9 cellular contexts compared by ENCODE assay signal in genomic region chr12:108313236-108313608, GRCh38. TPM values are rescaled to one million over a fixed set of nuclear protein-coding genes. Genes with fewer than 3 reads are reported as not detected.
A peak's percentile ranks its signal among the peaks of the same experiment; 100 is the strongest.
DNase-seq lines count a peak whose midpoint lies in the region; ATAC-seq and TF ChIP-seq lines count a peak whose summit lies in the region.
"Had no signal": no experiment of that assay in that cellular context is flagged by ENCODE, and none has a peak within 500 bp of the region (broad histone marks: within the 10 kb centered on the region; RNA-seq: fewer than 3 reads in every experiment).

No MANE protein-coding gene starts in this region.

- H3K4me2 ChIP-seq in PC-3 (ENCODE audit: low read length) = no peak overlapping the region

- TF ChIP-seq CTCF in left lung (IDR thresholded peaks at IDR 0.05) (no peak), omental fat pad (IDR thresholded peaks at IDR 0.05) (no peak), PC-3 (conservative IDR thresholded peaks at IDR 0.05; ENCODE audit: low read depth, low read length) (no peak)

- BruUV-seq in PC-3 (replicated peaks; lab: Mats Ljungman, UMichigan) = no TSS peak

- no peak overlapping the region for H3K9ac ChIP-seq in HUES6 (ENCODE audit: low read length)
- no peak overlapping the region for H3K9ac ChIP-seq in PC-3 (ENCODE audit: low read length)

- CTCF ChIA-PET in PC-3 (lab: Charles Lee) = no interaction called here

- ATAC-seq in left lung = peak; percentile 53
- no peak for ATAC-seq in omental fat pad (ENCODE audit: low FRiP score)
- ATAC-seq in PC-3 = no peak
- no peak for ATAC-seq in GM21619 (IDR thresholded peaks at IDR 0.05; ENCODE audit: unreplicated experiment)

- no peaks in the 10 kb centered on the region for H3K9me2 ChIP-seq in PC-3 (replicated peaks; ENCODE audit: low read length)

- no peaks in the 10 kb centered on the region for H3K79me2 ChIP-seq in PC-3 (ENCODE audit: low read length)

- no peaks in the 10 kb centered on the region for H3F3A ChIP-seq in PC-3 (ENCODE audit: low read length, unreplicated experiment)

- H4K20me1 ChIP-seq in PC-3 (ENCODE audit: low read length) = no peaks in the 10 kb centered on the region

- no peaks in the 10 kb centered on the region for H3K36me3 ChIP-seq in HUES6 (ENCODE audit: control insufficient read depth, insufficient read depth, low read length)
- no peaks in the 10 kb centered on the region for H3K36me3 ChIP-seq in left lung
- H3K36me3 ChIP-seq in PC-3 (ENCODE audit: low read depth, low read length) = no peaks in the 10 kb centered on the region

- POLR2A ChIA-PET in PC-3 (lab: Charles Lee; ENCODE audit: unreplicated experiment) = no interaction called here

- H3K27me3 ChIP-seq in HUES6 (ENCODE audit: control insufficient read depth, insufficient read depth, low read length) (no peaks in the 10 kb centered on the region), left lung (no peaks in the 10 kb centered on the region), PC-3 (ENCODE audit: low read length) (peaks cover 30% of the 10 kb centered on the region; the same call in 1 of the 2 replicates)

- no peak overlapping the region for H2AFZ ChIP-seq in PC-3 (ENCODE audit: low read length)

- intact Hi-C loops in left lung (cut with DNase I) = no loop called here
- intact Hi-C loops in PC-3 (cut with micrococcal nuclease) = no loop called here

- H3K4me1 ChIP-seq in HUES6 (ENCODE audit: control insufficient read depth, insufficient read depth, low read length) (peaks cover 46% of the 10 kb centered on the region), left lung (peaks cover 25 to 80% of the 10 kb centered on the region in 2 donors), PC-3 (ENCODE audit: insufficient read depth, low read length) (no peaks in the 10 kb centered on the region)

- H3K27ac ChIP-seq in HUES6 (ENCODE audit: low read depth, low read length) (peak overlapping the region; percentile 2; the same call in 1 of the 2 replicates), angular gyrus (ENCODE audit: low read depth, low read length) (peak overlapping the region; percentile 41), left lung (peak overlapping the region; percentile 76 to 83), substantia nigra (ENCODE audit: low read depth, low read length, poor library complexity, severe bottlenecking) (peak overlapping the region; percentile 64), PC-3 (ENCODE audit: low read length) (no peak overlapping the region)

- no peak overlapping the region for H3K4me3 ChIP-seq in HUES6 (ENCODE audit: low read depth, low read length)
- H3K4me3 ChIP-seq in left lung = no peak overlapping the region
- H3K4me3 ChIP-seq in PC-3 (ENCODE audit: low read length) = no peak overlapping the region

- H3K9me3 ChIP-seq in HUES6 (ENCODE audit: control insufficient read depth, insufficient read depth, low read depth, low read length) = no peaks in the 10 kb centered on the region
- no peaks in the 10 kb centered on the region for H3K9me3 ChIP-seq in left lung
- H3K9me3 ChIP-seq in PC-3 (ENCODE audit: low read length) = no peaks in the 10 kb centered on the region

- no peak for DNase-seq in left lung
- DNase-seq in substantia nigra (lab: John Stamatoyannopoulos, UW) = no peak
- DNase-seq in omental fat pad (ENCODE audit: low spot score) = no peak
- DNase-seq in PC-3 = no peak
- DNase-seq: stimulated activated CD8-positive, alpha-beta memory T cell treated with anti-CD3 and anti-CD28 coated beads, Interleukin-4, amount 100 ng/mL, for 48 hours had no signal

RNA-seq across cellular contexts. Expression of gene CMKLR1, which starts 25.9 kb away (rescaled TPM):
- 10 to 100 TPM; 19.0 to 31.2 TPM for total RNA-seq in left lung
- total RNA-seq in omental fat pad = 10 to 100 TPM; 20.7 to 28.1 (median 23.1) TPM
- not detected in 2 replicates for total RNA-seq in PC-3 (2014; rRNA removed)
- total RNA-seq: activated T-helper 2 cell treated with anti-CD3 and anti-CD28 coated beads, Interferon-gamma antibody, Interleukin-2, Interleukin-4, amounts not matched to agents 10 μg/mL and 5 μg/mL and 100 μg/mL, durations not matched to agents 14 hours and 24 hours and 36 hours had no signal

Comparison
In these comparisons a context has a peak if more than half of its experiments do, and no peak if none do; other contexts are left out.
1. RNA of gene CMKLR1, which starts 25.9 kb away (total RNA-seq): 19.0 to 31.2 TPM in left lung and 20.7 to 28.1 TPM in omental fat pad; not detected in PC-3; every median in the first group is over 10 times any median in the second.